Comparison of ENCODE assay signal across 22 cellular contexts in genomic region chr10:48241301-48241700, GRCh38. TPM values are rescaled to one million over a fixed set of nuclear protein-coding genes. Genes with fewer than 3 reads are reported as not detected.
DNase-seq lines count a peak whose midpoint lies in the region; ATAC-seq and TF ChIP-seq lines count a peak whose summit lies in the region.
"Had no signal": no experiment of that assay in that cellular context is flagged by ENCODE, and none has a peak within 500 bp of the region (broad histone marks: within the 10 kb centered on the region; RNA-seq: fewer than 3 reads in every experiment).

No MANE protein-coding gene starts in this region.

- no peak overlapping the region for H4K5ac ChIP-seq in H9 (ENCODE audit: insufficient read length, low read depth, low read length)

- no peak overlapping the region for H4K91ac ChIP-seq in H9 (ENCODE audit: insufficient read length, low read depth, low read length)

- no peaks in the 10 kb centered on the region for H3F3A ChIP-seq in PC-9 (ENCODE audit: insufficient read depth, low read depth)

- H3K79me2 ChIP-seq in H9 (ENCODE audit: insufficient read depth, low read length), result no peaks in the 10 kb centered on the region
- no peaks in the 10 kb centered on the region for H3K79me2 ChIP-seq in PC-9 (ENCODE audit: low read depth)

- H3K36me3 ChIP-seq in PC-9 (ENCODE audit: low read depth), result no peaks in the 10 kb centered on the region
- H3K36me3 ChIP-seq: BLaER1 treated with 17β-estradiol and CSF1 and Interleukin-3, amounts not matched to agents 10 nM and 100 nM had no signal

- no peak overlapping the region for H2AK5ac ChIP-seq in H9 (ENCODE audit: insufficient read length, low read length)

- no peak overlapping the region for H3K4me3 ChIP-seq in PC-9
- H3K4me3 ChIP-seq: BLaER1 treated with 17β-estradiol and CSF1 and Interleukin-3, amounts not matched to agents 10 nM and 100 nM; GM12878; K562 had no signal

- TF ChIP-seq CTCF in H9 (conservative IDR thresholded peaks at IDR 0.05), result no peak
- TF ChIP-seq CTCF in osteocyte (IDR thresholded peaks at IDR 0.05), result no peak
- TF ChIP-seq CTCF in PC-9 (conservative IDR thresholded peaks at IDR 0.05), result no peak

- no peaks in the 10 kb centered on the region for H4K20me1 ChIP-seq in H9 (ENCODE audit: control insufficient read depth, insufficient read depth, insufficient read length)
- H4K20me1 ChIP-seq in PC-9 (ENCODE audit: insufficient read depth), result no peaks in the 10 kb centered on the region
- H4K20me1 ChIP-seq: BLaER1 treated with 17β-estradiol and CSF1 and Interleukin-3, amounts not matched to agents 10 nM and 100 nM had no signal

- no peaks in the 10 kb centered on the region for H3K79me1 ChIP-seq in H9 (ENCODE audit: insufficient read depth, low read depth, low read length, poor library complexity, severe bottlenecking)

- H3K56ac ChIP-seq in H9 (ENCODE audit: insufficient read length, low read depth, low read length), result no peak overlapping the region

- H3K23me2 ChIP-seq in H9 (ENCODE audit: insufficient read length, low read depth, low read length, poor library complexity, severe bottlenecking), result no peaks in the 10 kb centered on the region

- no peak overlapping the region for H2BK15ac ChIP-seq in H9 (ENCODE audit: low read depth, low read length)

- H3K9me2 ChIP-seq in PC-9 (ENCODE audit: insufficient read depth), result no peaks in the 10 kb centered on the region

- CTCF ChIA-PET in activated CD8-positive, alpha-beta memory T cell treated with anti-CD3 and anti-CD28 coated beads, Interleukin-2, amount 10 ng/mL, durations not matched to agents 7 days and 5 days (lab: Charles Lee), result no interaction called here
- CTCF ChIA-PET in PC-9 (lab: Charles Lee), result no interaction called here

- H2BK5ac ChIP-seq in H9 (ENCODE audit: insufficient read length, low read length), result no peak overlapping the region

- POLR2A ChIA-PET in PC-9 (lab: Charles Lee; ENCODE audit: unreplicated experiment), result no interaction called here

- H3K18ac ChIP-seq in H9 (ENCODE audit: insufficient read length, low read depth, low read length), result no peak overlapping the region

- H3K14ac ChIP-seq in H9 (ENCODE audit: insufficient read depth, low read length), result no peak overlapping the region; the same call in 1 of the 2 replicates

- H3K9ac ChIP-seq in H9 (ENCODE audit: extremely low read depth, insufficient read length, low read length), result no peak overlapping the region
- H3K9ac ChIP-seq: BLaER1 treated with 17β-estradiol and CSF1 and Interleukin-3, amounts not matched to agents 10 nM and 100 nM had no signal

- H2BK120ac ChIP-seq in H9 (ENCODE audit: low read depth, low read length, poor library complexity, severe bottlenecking), result no peak overlapping the region

- H3K4ac ChIP-seq in H9 (ENCODE audit: low read depth, low read length), result no peak overlapping the region

- H2BK12ac ChIP-seq in H9 (ENCODE audit: insufficient read length, low read depth, low read length), result no peak overlapping the region

- no peak overlapping the region for H4K8ac ChIP-seq in H9 (replicated peaks; ENCODE audit: insufficient read length, low read depth, low read length)

- H3K4me2 ChIP-seq in H9 (ENCODE audit: insufficient read depth, insufficient read length, low read length) (no peak overlapping the region), PC-9 (no peak overlapping the region)
- H3K4me2 ChIP-seq: BLaER1 treated with 17β-estradiol and CSF1 and Interleukin-3, amounts not matched to agents 10 nM and 100 nM had no signal

- H2AFZ ChIP-seq in H9 (ENCODE audit: low read length) (no peak overlapping the region), PC-9 (no peak overlapping the region)

- H3K27me3 Mint-ChIP-seq in activated CD8-positive, alpha-beta memory T cell treated with anti-CD3 and anti-CD28 coated beads, Interleukin-2, amount 10 ng/mL, durations not matched to agents 7 days and 5 days, result peaks cover 10% of the 10 kb centered on the region
- H3K27me3 Mint-ChIP-seq in H9 (ENCODE audit: low read depth) (no peaks in the 10 kb centered on the region), osteocyte (ENCODE audit: unreplicated experiment) (peaks cover 9% of the 10 kb centered on the region)

- no peak overlapping the region for H2BK20ac ChIP-seq in H9 (ENCODE audit: low read depth, low read length, poor library complexity, severe bottlenecking)

- H3K23ac ChIP-seq in H9 (ENCODE audit: insufficient read length, low read depth, low read length), result no peak overlapping the region

- no peaks in the 10 kb centered on the region for H3K9me3 Mint-ChIP-seq in activated CD8-positive, alpha-beta memory T cell treated with anti-CD3 and anti-CD28 coated beads, Interleukin-2, amount 10 ng/mL, durations not matched to agents 7 days and 5 days (ENCODE audit: low read depth)
- H3K9me3 Mint-ChIP-seq in H9, result no peaks in the 10 kb centered on the region
- H3K9me3 Mint-ChIP-seq in osteocyte (ENCODE audit: unreplicated experiment), result no peaks in the 10 kb centered on the region
- H3K9me3 Mint-ChIP-seq: CD8-positive, alpha-beta T cell had no signal

- H3K4me1 ChIP-seq in H9 (ENCODE audit: insufficient read depth, low read length) (peaks cover 3% of the 10 kb centered on the region; the same call in 1 of the 2 replicates), PC-9 (replicated peaks; ENCODE audit: insufficient read depth) (no peaks in the 10 kb centered on the region)

- H3K27me3 ChIP-seq in H9 (ENCODE audit: insufficient read depth, low read length) (no peaks in the 10 kb centered on the region), PC-9 (ENCODE audit: insufficient read depth, low read depth) (peaks cover 31% of the 10 kb centered on the region; the same call in 1 of the 2 replicates)
- H3K27me3 ChIP-seq: BLaER1 treated with 17β-estradiol and CSF1 and Interleukin-3, amounts not matched to agents 10 nM and 100 nM had no signal

- H3K9me3 ChIP-seq in H9 (ENCODE audit: control insufficient read depth, low read depth, low read length) (no peaks in the 10 kb centered on the region), PC-9 (ENCODE audit: insufficient read depth, low read depth) (no peaks in the 10 kb centered on the region)
- H3K9me3 ChIP-seq: BLaER1 treated with 17β-estradiol and CSF1 and Interleukin-3, amounts not matched to agents 10 nM and 100 nM had no signal

- no peak for ATAC-seq in activated CD8-positive, alpha-beta memory T cell treated with anti-CD3 and anti-CD28 coated beads, Interleukin-2, amount 10 ng/mL, durations not matched to agents 7 days and 5 days
- ATAC-seq in GM19452 (IDR thresholded peaks at IDR 0.05; ENCODE audit: unreplicated experiment), result no peak
- ATAC-seq: CD8-positive, alpha-beta T cell; GM12878 had no signal

- H3K4me1 Mint-ChIP-seq in activated CD8-positive, alpha-beta memory T cell treated with anti-CD3 and anti-CD28 coated beads, Interleukin-2, amount 10 ng/mL, durations not matched to agents 7 days and 5 days, result no peaks in the 10 kb centered on the region
- H3K4me1 Mint-ChIP-seq in H9, result peaks cover 13 to 18% of the 10 kb centered on the region in 2 experiments
- H3K4me1 Mint-ChIP-seq in osteocyte (ENCODE audit: unreplicated experiment), result no peaks in the 10 kb centered on the region
- H3K4me1 Mint-ChIP-seq: B cell had no signal

- no peak overlapping the region for H3K27ac Mint-ChIP-seq in activated CD8-positive, alpha-beta memory T cell treated with anti-CD3 and anti-CD28 coated beads, Interleukin-2, amount 10 ng/mL, durations not matched to agents 7 days and 5 days
- H3K27ac Mint-ChIP-seq in H9 (no peak overlapping the region; a peak in 1 of 7 replicates), osteocyte (ENCODE audit: unreplicated experiment) (no peak overlapping the region)
- H3K27ac Mint-ChIP-seq: B cell; CD8-positive, alpha-beta T cell had no signal

- no peak overlapping the region for H3K4me3 Mint-ChIP-seq in activated CD8-positive, alpha-beta memory T cell treated with anti-CD3 and anti-CD28 coated beads, Interleukin-2, amount 10 ng/mL, durations not matched to agents 7 days and 5 days
- H3K4me3 Mint-ChIP-seq in H9 (no peak overlapping the region), osteocyte (ENCODE audit: unreplicated experiment) (no peak overlapping the region)
- H3K4me3 Mint-ChIP-seq: B cell; CD8-positive, alpha-beta T cell had no signal

- H3K27ac ChIP-seq in H9 (ENCODE audit: insufficient read length, low read depth, low read length), result no peak overlapping the region
- no peak overlapping the region for H3K27ac ChIP-seq in PC-9
- H3K27ac ChIP-seq: BLaER1 treated with 17β-estradiol and CSF1 and Interleukin-3, amounts not matched to agents 10 nM and 100 nM; HL-60 had no signal

- DNase-seq in activated CD8-positive, alpha-beta memory T cell treated with anti-CD3 and anti-CD28 coated beads, Interleukin-2, amount 10 ng/mL, durations not matched to agents 7 days and 5 days, result peak; percentile 31
- DNase-seq in activated CD8-positive, alpha-beta memory T cell treated with anti-CD3 and anti-CD28 coated beads, Interleukin-2, amount 50 U/mL, for 48 hours, result no peak
- DNase-seq in D341Med (ENCODE audit: low spot score) (peak; percentile 26), H9 (peak; percentile 9), osteocyte (ENCODE audit: extremely low spot score, unreplicated experiment) (peak; percentile 57), PC-9 (no peak)
- DNase-seq: Calu3; CD8-positive, alpha-beta T cell; DMS 273 treated with DMSO at 0.1 percent for 48 hours; DMS53; DND-41; EL; GOT3; H7; IMR-90 had no signal

- BruUV-seq in PC-9 (replicated peaks; lab: Mats Ljungman, UMichigan), result no TSS peak

- H3T11ph ChIP-seq in H9 (ENCODE audit: low read length), result no peak overlapping the region

- intact Hi-C loops in PC-9 (cut with micrococcal nuclease; ENCODE audit: unreplicated experiment), result no loop called here

- H3K36me3 Mint-ChIP-seq in activated CD8-positive, alpha-beta memory T cell treated with anti-CD3 and anti-CD28 coated beads, Interleukin-2, amount 10 ng/mL, durations not matched to agents 7 days and 5 days, result no peaks in the 10 kb centered on the region
- H3K36me3 Mint-ChIP-seq in H9 (ENCODE audit: insufficient read depth in 1 of 3, low read depth in 3 of 3) (no peaks in the 10 kb centered on the region), osteocyte (ENCODE audit: unreplicated experiment) (no peaks in the 10 kb centered on the region)
- H3K36me3 Mint-ChIP-seq: CD8-positive, alpha-beta T cell had no signal

RNA-seq across cellular contexts. Expression of gene FRMPD2, which starts 33.2 kb away (rescaled TPM):
- total RNA-seq in activated CD8-positive, alpha-beta memory T cell treated with anti-CD3 and anti-CD28 coated beads, Interleukin-2, amount 10 ng/mL, durations not matched to agents 7 days and 5 days, result not detected
- total RNA-seq in H9 (2021), result 0.44 and 0.48 TPM in 2 replicates
- not detected in 2 replicates for total RNA-seq in osteocyte
- total RNA-seq in PC-9 (2021), result 1.6 and 2.4 TPM in 2 replicates
- total RNA-seq: A172; B cell; CD8-positive, alpha-beta T cell; H7 had no signal

Comparison
In these comparisons a context has a peak if more than half of its experiments do, and no peak if none do; other contexts are left out.
1. DNase-seq: peak in activated CD8-positive, alpha-beta memory T cell treated with anti-CD3 and anti-CD28 coated beads, Interleukin-2, amount 10 ng/mL, durations not matched to agents 7 days and 5 days (single experiment), D341Med (single experiment), H9 (single experiment) and osteocyte (single experiment); none in activated CD8-positive, alpha-beta memory T cell treated with anti-CD3 and anti-CD28 coated beads, Interleukin-2, amount 50 U/mL, for 48 hours (single experiment) and PC-9 (0 of 2).